Comparison of ENCODE assay signal across 12 cellular contexts in the genomic region with DNA sequence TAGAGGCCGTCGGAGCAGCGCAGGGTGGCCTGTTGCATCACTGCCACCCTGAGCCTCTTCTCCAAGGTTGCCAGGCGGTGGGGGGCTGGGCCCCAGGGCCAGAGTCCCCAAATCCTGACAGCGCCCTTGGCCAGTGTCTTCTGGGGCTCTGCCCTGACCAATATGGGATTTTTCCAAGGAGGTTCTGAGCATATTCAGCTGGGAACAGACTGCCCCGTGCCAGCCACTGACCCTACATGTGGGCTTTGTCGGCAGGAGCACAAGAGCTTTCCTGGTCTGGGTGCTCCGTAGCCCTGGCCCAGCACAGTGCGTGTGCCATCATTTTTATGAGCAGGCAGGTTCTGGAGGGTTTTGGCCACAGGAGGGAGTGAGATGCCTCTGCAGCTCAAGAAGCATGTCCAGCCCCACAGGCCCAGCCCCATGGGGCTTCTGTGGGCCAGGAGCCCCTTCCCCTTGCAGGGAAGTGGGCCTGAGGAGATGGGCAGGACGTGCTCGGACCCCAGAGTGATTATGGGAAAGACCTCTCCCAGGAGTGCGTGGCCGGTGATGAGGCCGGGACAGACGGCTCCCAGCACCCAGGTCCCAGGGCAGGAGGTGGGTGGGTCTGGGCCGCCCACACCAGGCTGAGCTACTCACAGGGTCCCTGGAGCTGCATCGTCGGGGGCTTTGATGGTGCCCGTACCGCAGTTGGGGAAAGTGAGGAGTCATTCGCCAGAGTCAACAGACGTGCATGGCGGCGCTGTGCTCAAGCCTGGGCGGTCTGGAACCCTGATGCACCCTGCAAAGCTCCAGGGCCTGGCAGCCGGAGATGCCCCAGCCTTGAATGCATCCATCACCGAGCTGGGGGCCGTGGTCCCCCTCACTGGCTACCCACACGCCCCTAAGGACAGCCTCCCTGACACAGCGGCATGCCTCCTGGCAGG.
DNase-seq lines count a peak whose midpoint lies in the region; ATAC-seq and TF ChIP-seq lines count a peak whose summit lies in the region.
"Had no signal": no experiment of that assay in that cellular context is flagged by ENCODE, and none has a peak within 500 bp of the region (broad histone marks: within the 10 kb centered on the region; RNA-seq: fewer than 3 reads in every experiment).

No MANE protein-coding gene starts in this region.

- ATAC-seq in left colon (no peak), HG02610 (IDR thresholded peaks at IDR 0.05; ENCODE audit: unreplicated experiment) (no peak), GM21529 (IDR thresholded peaks at IDR 0.05; ENCODE audit: unreplicated experiment) (no peak)

- no peaks in the 10 kb centered on the region for H3K36me3 Mint-ChIP-seq in HFFc6 (ENCODE audit: low read depth)

- no peak for TF ChIP-seq POLR2A in tibial nerve (IDR thresholded peaks at IDR 0.05)

- no peaks in the 10 kb centered on the region for H3K36me3 ChIP-seq in tibial nerve

- intact Hi-C loops in left colon (cut with DNase I, micrococcal nuclease) = loop anchor here in 1 of 2 donors (10.0 kb wide), 1 partner anchor 171 kb away; no protein-coding TSS in a partner anchor

- H3K27ac ChIP-seq in caudate nucleus (ENCODE audit: low read depth, low read length) (peak overlapping the region; percentile 59), tibial nerve (peak overlapping the region; percentile 93 to 96 (median 94))

- H3K27me3 Mint-ChIP-seq in HFFc6 (ENCODE audit: insufficient read depth) = peaks cover 6% of the 10 kb centered on the region; the same call in 1 of the 2 replicates

- TF ChIP-seq CTCF in HFFc6 (IDR thresholded peaks at IDR 0.05) = peak; percentile 75
- peak in 4 of 5 experiments; percentile 9 to 57 (median 18) for TF ChIP-seq CTCF in tibial nerve (IDR thresholded peaks at IDR 0.05)

- H3K4me1 Mint-ChIP-seq in HFFc6 (ENCODE audit: low read depth) = 0 out of 2 replicates have a peak, but pooled peaks cover 4% of the 10 kb centered on the region
- H3K4me1 Mint-ChIP-seq: activated CD4-positive, alpha-beta T cell treated with anti-CD3 and anti-CD28 coated beads, Interleukin-2, amount 10 ng/mL, durations not matched to agents 24 days and 14 days had no signal

- H3K9me3 ChIP-seq in tibial nerve = no peaks in the 10 kb centered on the region

- DNase-seq in HFFc6 = no peak
- no peak for DNase-seq in caudate nucleus (lab: John Stamatoyannopoulos, UW)
- DNase-seq in left colon = peak; percentile 25 to 43
- DNase-seq in tibial nerve (ENCODE audit: low spot score in 2 of 2) = no peak
- DNase-seq in SW480 (ENCODE audit: low spot score) = no peak
- no peak for DNase-seq in nucleus accumbens (lab: John Stamatoyannopoulos, UW)
- DNase-seq: activated CD4-positive, alpha-beta T cell treated with anti-CD3 and anti-CD28 coated beads, Interleukin-2, amount 10 ng/mL, durations not matched to agents 24 days and 14 days; amniotic stem cell; NK-92 treated with Interleukin-12 subunit alpha and Interleukin-12 subunit beta, amount 100 ng/mL, for 24 hours; stimulated activated CD4-positive, alpha-beta T cell treated with anti-CD3 and anti-CD28 coated beads, Interleukin-12 subunit alpha, Interleukin-12 subunit beta, amount 100 ng/mL, for 4 hours had no signal

- peaks cover 0 to 90% (median 56%) of the 10 kb centered on the region in 4 donors for H3K4me1 ChIP-seq in tibial nerve

- no peaks in the 10 kb centered on the region for H3K27me3 ChIP-seq in tibial nerve

- no peaks in the 10 kb centered on the region for H3K9me3 Mint-ChIP-seq in HFFc6
- H3K9me3 Mint-ChIP-seq: activated CD4-positive, alpha-beta T cell treated with anti-CD3 and anti-CD28 coated beads, Interleukin-2, amount 10 ng/mL, durations not matched to agents 24 days and 14 days had no signal

- no peak overlapping the region for H3K27ac Mint-ChIP-seq in HFFc6
- H3K27ac Mint-ChIP-seq: activated CD4-positive, alpha-beta T cell treated with anti-CD3 and anti-CD28 coated beads, Interleukin-2, amount 10 ng/mL, durations not matched to agents 24 days and 14 days had no signal

- no peak for TF ChIP-seq EP300 in tibial nerve (IDR thresholded peaks at IDR 0.05)

- peak overlapping the region in 1 of 4 donors; percentile 17 for H3K4me3 ChIP-seq in tibial nerve

- WGBS in tibial nerve, 2 donors = 77 to 78% methylated on average over 15 to 26 of the region's 30 CpGs

- H3K4me3 Mint-ChIP-seq in HFFc6 = no peak overlapping the region
- H3K4me3 Mint-ChIP-seq: activated CD4-positive, alpha-beta T cell treated with anti-CD3 and anti-CD28 coated beads, Interleukin-2, amount 10 ng/mL, durations not matched to agents 24 days and 14 days had no signal

Comparison
In these comparisons a context has a peak if more than half of its experiments do, and no peak if none do; other contexts are left out.
1. DNase-seq: peak in left colon (2 of 2); none in HFFc6 (single experiment), caudate nucleus (0 of 61), tibial nerve (0 of 2), SW480 (single experiment) and nucleus accumbens (0 of 56).